ENCODE assay signal across 35 cellular contexts in genomic region chr1:214609692-214610091, GRCh38. TPM values are rescaled to one million over a fixed set of nuclear protein-coding genes. Genes with fewer than 3 reads are reported as not detected.
"Had no signal": no experiment of that assay in that cellular context is flagged by ENCODE, and none has a peak within 500 bp of the region (broad histone marks: within the 10 kb centered on the region; RNA-seq: fewer than 3 reads in every experiment).

No MANE protein-coding gene starts in this region.

- H3K4me1 ChIP-seq: ascending aorta, breast epithelium, gastrocnemius medialis had no signal

- H3K27me3 Mint-ChIP-seq: activated B cell treated with CpG ODN at 0.5 μM for 24 hours; activated CD4-positive, alpha-beta memory T cell treated with anti-CD3 and anti-CD28 coated beads for 36 hours; activated CD4-positive, alpha-beta T cell treated with anti-CD3 and anti-CD28 coated beads for 36 hours; activated CD4-positive, alpha-beta T cell treated with anti-CD3 and anti-CD28 coated beads, Interleukin-2, amount 10 ng/mL, durations not matched to agents 24 days and 14 days; activated CD8-positive, alpha-beta memory T cell treated with anti-CD3 and anti-CD28 coated beads, Interleukin-2, amount 10 ng/mL, durations not matched to agents 7 days and 5 days; activated naive CD4-positive, alpha-beta T cell treated with anti-CD3 and anti-CD28 coated beads, Interleukin-2, amount 10 ng/mL, durations not matched to agents 7 days and 5 days; activated naive CD8-positive, alpha-beta T cell treated with anti-CD3 and anti-CD28 coated beads, Interleukin-2, amount 10 ng/mL, durations not matched to agents 7 days and 5 days; brain; dendritic cell treated with granulocyte-macrophage colony-stimulating factor and Interleukin-4, amounts not matched to agents 40 ng/mL and 50 ng/mL, for 4 days; T-cell; T-helper 17 cell had no signal

- H3K36me3 ChIP-seq: ascending aorta, breast epithelium, cardiac muscle cell, gastrocnemius medialis had no signal

- H3K9me3 ChIP-seq: ascending aorta, breast epithelium, gastrocnemius medialis had no signal

- H3K4me3 Mint-ChIP-seq: activated B cell treated with CpG ODN at 0.5 μM for 24 hours; activated CD4-positive, alpha-beta memory T cell treated with anti-CD3 and anti-CD28 coated beads for 36 hours; activated CD4-positive, alpha-beta T cell treated with anti-CD3 and anti-CD28 coated beads for 36 hours; activated CD4-positive, alpha-beta T cell treated with anti-CD3 and anti-CD28 coated beads, Interleukin-2, amount 10 ng/mL, durations not matched to agents 24 days and 14 days; activated CD8-positive, alpha-beta memory T cell treated with anti-CD3 and anti-CD28 coated beads, Interleukin-2, amount 10 ng/mL, durations not matched to agents 7 days and 5 days; activated CD8-positive, alpha-beta T cell treated with anti-CD3 and anti-CD28 coated beads, Interleukin-2, amount 10 ng/mL, durations not matched to agents 7 days and 5 days; activated naive CD4-positive, alpha-beta T cell treated with anti-CD3 and anti-CD28 coated beads, Interleukin-2, amount 10 ng/mL, durations not matched to agents 7 days and 5 days; activated naive CD8-positive, alpha-beta T cell treated with anti-CD3 and anti-CD28 coated beads, Interleukin-2, amount 10 ng/mL, durations not matched to agents 7 days and 5 days; activated T-helper 1 cell treated with anti-CD3 and anti-CD28 coated beads, Interleukin-12 subunit alpha, Interleukin-12 subunit beta, Interleukin-2, Interleukin-4 antibody, amounts not matched to agents 30 ng/mL and 10 ng/mL and 1 ng/mL, durations not matched to agents 14 hours and 24 hours and 36 hours; brain; dendritic cell treated with granulocyte-macrophage colony-stimulating factor and Interleukin-4, amounts not matched to agents 40 ng/mL and 50 ng/mL, for 4 days; endodermal cell; T-cell; T-helper 17 cell; T-helper 2 cell treated with Interferon-gamma antibody and Interleukin-4, amounts not matched to agents 5 μg/mL and 100 μg/mL, for 36 hours had no signal

- H3K27ac Mint-ChIP-seq: activated B cell treated with CpG ODN at 0.5 μM for 24 hours; activated CD4-positive, alpha-beta memory T cell treated with anti-CD3 and anti-CD28 coated beads for 36 hours; activated CD4-positive, alpha-beta T cell treated with anti-CD3 and anti-CD28 coated beads for 36 hours; activated CD4-positive, alpha-beta T cell treated with anti-CD3 and anti-CD28 coated beads, Interleukin-2, amount 10 ng/mL, durations not matched to agents 24 days and 14 days; activated CD8-positive, alpha-beta memory T cell treated with anti-CD3 and anti-CD28 coated beads, Interleukin-2, amount 10 ng/mL, durations not matched to agents 7 days and 5 days; activated CD8-positive, alpha-beta T cell treated with anti-CD3 and anti-CD28 coated beads, Interleukin-2, amount 10 ng/mL, durations not matched to agents 7 days and 5 days; activated naive CD4-positive, alpha-beta T cell treated with anti-CD3 and anti-CD28 coated beads, Interleukin-2, amount 10 ng/mL, durations not matched to agents 7 days and 5 days; activated naive CD8-positive, alpha-beta T cell treated with anti-CD3 and anti-CD28 coated beads, Interleukin-2, amount 10 ng/mL, durations not matched to agents 7 days and 5 days; activated T-helper 1 cell treated with anti-CD3 and anti-CD28 coated beads, Interleukin-12 subunit alpha, Interleukin-12 subunit beta, Interleukin-2, Interleukin-4 antibody, amounts not matched to agents 30 ng/mL and 10 ng/mL and 1 ng/mL, durations not matched to agents 14 hours and 24 hours and 36 hours; activated T-helper 2 cell treated with anti-CD3 and anti-CD28 coated beads, Interferon-gamma antibody, Interleukin-2, Interleukin-4, amounts not matched to agents 10 μg/mL and 5 μg/mL and 100 μg/mL, durations not matched to agents 14 hours and 24 hours and 36 hours; brain; dendritic cell treated with granulocyte-macrophage colony-stimulating factor and Interleukin-4, amounts not matched to agents 40 ng/mL and 50 ng/mL, for 4 days; endodermal cell; T-cell; T-helper 17 cell; T-helper 2 cell treated with Interferon-gamma antibody and Interleukin-4, amounts not matched to agents 5 μg/mL and 100 μg/mL, for 36 hours had no signal

- ATAC-seq: activated CD4-positive, alpha-beta T cell treated with anti-CD3 and anti-CD28 coated beads for 36 hours; activated CD4-positive, CD25-positive, alpha-beta regulatory T cell treated with anti-CD3 and anti-CD28 coated beads, Interleukin-2, amount 50 U/mL, for 24 hours; activated CD8-positive, alpha-beta memory T cell treated with anti-CD3 and anti-CD28 coated beads, Interleukin-2, amount 10 ng/mL, durations not matched to agents 7 days and 5 days; activated CD8-positive, alpha-beta T cell treated with anti-CD3 and anti-CD28 coated beads, Interleukin-2, amount 10 ng/mL, durations not matched to agents 7 days and 5 days; activated naive CD4-positive, alpha-beta T cell treated with anti-CD3 and anti-CD28 coated beads, Interleukin-2, amount 50 U/mL, for 72 hours; esophagus mucosa; foreskin keratinocyte; gastrocnemius medialis; T-cell; T-helper 17 cell had no signal

- H3K36me3 Mint-ChIP-seq: T-cell had no signal

- H3K4me3 ChIP-seq: ascending aorta, breast epithelium, cardiac muscle cell, coronary artery, dorsolateral prefrontal cortex, gastrocnemius medialis had no signal

- H3K4me1 Mint-ChIP-seq: activated B cell treated with CpG ODN at 0.5 μM for 24 hours had no signal

- DNase-seq: activated B cell treated with CpG ODN at 0.5 μM for 24 hours; activated CD4-positive, alpha-beta memory T cell treated with anti-CD3 and anti-CD28 coated beads for 36 hours; activated CD4-positive, alpha-beta T cell treated with anti-CD3 and anti-CD28 coated beads for 36 hours; activated CD4-positive, alpha-beta T cell treated with anti-CD3 and anti-CD28 coated beads, Interleukin-2, amount 10 ng/mL, durations not matched to agents 24 days and 14 days; activated CD8-positive, alpha-beta memory T cell treated with anti-CD3 and anti-CD28 coated beads, Interleukin-2, amount 10 ng/mL, durations not matched to agents 7 days and 5 days; activated CD8-positive, alpha-beta memory T cell treated with anti-CD3 and anti-CD28 coated beads, Interleukin-2, amount 50 U/mL, for 4 hours; activated CD8-positive, alpha-beta T cell treated with anti-CD3 and anti-CD28 coated beads, Interleukin-2, amount 10 ng/mL, durations not matched to agents 7 days and 5 days; activated effector memory CD4-positive, alpha-beta T cell treated with anti-CD3 and anti-CD28 coated beads, Interleukin-2, amount 50 U/mL, for 16 hours; activated naive CD4-positive, alpha-beta T cell; activated naive CD4-positive, alpha-beta T cell treated with anti-CD3 and anti-CD28 coated beads, Interleukin-2, amount 10 ng/mL, durations not matched to agents 7 days and 5 days; activated naive CD8-positive, alpha-beta T cell treated with anti-CD3 and anti-CD28 coated beads, Interleukin-2, amount 10 ng/mL, durations not matched to agents 7 days and 5 days; activated T-cell treated with anti-CD3 and anti-CD28 coated beads, Interleukin-2, amount 50 U/mL, for 1 hour; activated T-cell treated with anti-CD3 and anti-CD28 coated beads, Interleukin-2, amount 50 U/mL, for 48 hours; central memory CD4-positive, alpha-beta T cell; dorsolateral prefrontal cortex; effector memory CD4-positive, alpha-beta T cell; endodermal cell; foreskin keratinocyte; gastrocnemius medialis; T-cell; T-helper 17 cell; T1000; WERI-Rb-1 had no signal

- H3K27ac ChIP-seq: ascending aorta, breast epithelium, cardiac muscle cell, coronary artery, dorsolateral prefrontal cortex, foreskin keratinocyte, gastrocnemius medialis, WERI-Rb-1 had no signal

- H3K27me3 ChIP-seq: ascending aorta, breast epithelium, cardiac muscle cell, dorsolateral prefrontal cortex, foreskin keratinocyte, gastrocnemius medialis had no signal

RNA-seq across cellular contexts. Expression of gene PTPN14, which starts 58.3 kb away (rescaled TPM):
- total RNA-seq: activated B cell treated with CpG ODN at 0.5 μM for 24 hours had no signal
